ENCODE assay signal across 8 cellular contexts in genomic region chr17:19744922-19745757, GRCh38. TPM values are rescaled to one million over a fixed set of nuclear protein-coding genes. Genes with fewer than 3 reads are reported as not detected.
A peak's percentile ranks its signal among the peaks of the same experiment; 100 is the strongest.
DNase-seq lines count a peak whose midpoint lies in the region; ATAC-seq and TF ChIP-seq lines count a peak whose summit lies in the region.

No MANE protein-coding gene starts in this region.

- H3K9me3 ChIP-seq in lung (ENCODE audit: control insufficient read depth in 2 of 2, insufficient read depth in 1 of 2, low read length in 1 of 2), result no peaks in the 10 kb centered on the region

- no peaks in the 10 kb centered on the region for H3K27me3 ChIP-seq in lung (ENCODE audit: control insufficient read depth, insufficient read depth)

- peaks cover 5% of the 10 kb centered on the region for H3K27me3 Mint-ChIP-seq in activated CD8-positive, alpha-beta T cell treated with anti-CD3 and anti-CD28 coated beads, Interleukin-2, amount 10 ng/mL, durations not matched to agents 7 days and 5 days (ENCODE audit: low read depth)

- TF ChIP-seq CTCF in 22Rv1 (IDR thresholded peaks at IDR 0.05) (peak; percentile 97), lung (IDR thresholded peaks at IDR 0.05; ENCODE audit: control extremely low read depth, extremely low read depth) (peak; percentile 88)

- H3K4me3 Mint-ChIP-seq in activated CD8-positive, alpha-beta T cell treated with anti-CD3 and anti-CD28 coated beads, Interleukin-2, amount 10 ng/mL, durations not matched to agents 7 days and 5 days, result peak overlapping the region; percentile 64

- no peaks in the 10 kb centered on the region for H3K36me3 ChIP-seq in lung (ENCODE audit: control insufficient read depth in 2 of 2, insufficient read depth in 2 of 2, low read length in 2 of 2)

- H3K36me3 Mint-ChIP-seq in activated CD8-positive, alpha-beta T cell treated with anti-CD3 and anti-CD28 coated beads, Interleukin-2, amount 10 ng/mL, durations not matched to agents 7 days and 5 days (ENCODE audit: low read depth), result no peaks in the 10 kb centered on the region

- DNase-seq in NCI-H2196 treated with DMSO at 0.1 percent for 48 hours (lab: John Stamatoyannopoulos, UW; ENCODE audit: unreplicated experiment) (peak; percentile 5), lung (ENCODE audit: low spot score) (peak; percentile 89)
- DNase-seq in activated CD8-positive, alpha-beta T cell treated with anti-CD3 and anti-CD28 coated beads, Interleukin-2, amount 10 ng/mL, durations not matched to agents 7 days and 5 days, result peak; percentile 91
- peak; percentile 81 for DNase-seq in effector CD4-positive, alpha-beta T cell
- DNase-seq in stimulated activated CD4-positive, alpha-beta T cell treated with anti-CD3 and anti-CD28 coated beads, Interleukin-4, amount 100 ng/mL, for 48 hours (ENCODE audit: low read depth in 2 of 2), result peak; percentile 83 to 93

- peak; percentile 49 for ATAC-seq in GM19043 (IDR thresholded peaks at IDR 0.05; ENCODE audit: low read depth, unreplicated experiment)
- peak; percentile 94 for ATAC-seq in activated CD8-positive, alpha-beta T cell treated with anti-CD3 and anti-CD28 coated beads, Interleukin-2, amount 10 ng/mL, durations not matched to agents 7 days and 5 days
- peak; percentile 80 for ATAC-seq in lung (ENCODE audit: insufficient read depth, low FRiP score)
- ATAC-seq in GM18498 (IDR thresholded peaks at IDR 0.05; ENCODE audit: unreplicated experiment), result no peak

- peak overlapping the region; percentile 15 for H3K4me3 ChIP-seq in lung

- POLR2A ChIA-PET in activated CD8-positive, alpha-beta T cell treated with anti-CD3 and anti-CD28 coated beads, Interleukin-2, amount 10 ng/mL, durations not matched to agents 7 days and 5 days (lab: Charles Lee), result interaction anchor here (0.6 kb wide), 1 partner anchor 18 kb away, joined by 5 read pairs; no protein-coding TSS in a partner anchor

- peaks cover 0 to 3% of the 10 kb centered on the region in 2 donors for H3K4me1 ChIP-seq in lung (ENCODE audit: control insufficient read depth in 2 of 2, insufficient read depth in 2 of 2, low read length in 2 of 2)

- H3K4me1 Mint-ChIP-seq in activated CD8-positive, alpha-beta T cell treated with anti-CD3 and anti-CD28 coated beads, Interleukin-2, amount 10 ng/mL, durations not matched to agents 7 days and 5 days (ENCODE audit: low read depth), result peaks cover 8% of the 10 kb centered on the region

- H3K9me3 Mint-ChIP-seq in activated CD8-positive, alpha-beta T cell treated with anti-CD3 and anti-CD28 coated beads, Interleukin-2, amount 10 ng/mL, durations not matched to agents 7 days and 5 days (ENCODE audit: insufficient read depth), result no peaks in the 10 kb centered on the region

- CTCF ChIA-PET in activated CD8-positive, alpha-beta T cell treated with anti-CD3 and anti-CD28 coated beads, Interleukin-2, amount 10 ng/mL, durations not matched to agents 7 days and 5 days (lab: Charles Lee), result interaction anchor here (0.5 to 2.7 kb wide), 33 partner anchors 8 to 382 kb away, joined by 3 to 18 read pairs (median 3); partner anchors contain the start of genes ALDH3A2 and B9D1

- no peak overlapping the region for H3K27ac ChIP-seq in 22Rv1
- no peak overlapping the region for H3K27ac ChIP-seq in lung (ENCODE audit: low read depth in 1 of 2, low read length in 1 of 2)

- 25 to 40% methylated on average over 39 to 50 of the region's 50 CpGs for WGBS in lung, 2 donors

- no peak overlapping the region for H3K27ac Mint-ChIP-seq in activated CD8-positive, alpha-beta T cell treated with anti-CD3 and anti-CD28 coated beads, Interleukin-2, amount 10 ng/mL, durations not matched to agents 7 days and 5 days

RNA-seq across cellular contexts. Expression of gene ALDH3A1, which starts 3.0 kb away (rescaled TPM):
- not detected for total RNA-seq in activated CD8-positive, alpha-beta T cell treated with anti-CD3 and anti-CD28 coated beads, Interleukin-2, amount 10 ng/mL, durations not matched to agents 7 days and 5 days
- 1 to 10 TPM; 1.5 to 5.6 TPM for total RNA-seq in lung
- 10 to 100 TPM; 21.6 to 44.2 TPM for polyA plus RNA-seq in lung

RNA-seq across cellular contexts. Expression of gene SLC47A2, which starts 28.8 kb away (rescaled TPM):
- total RNA-seq in activated CD8-positive, alpha-beta T cell treated with anti-CD3 and anti-CD28 coated beads, Interleukin-2, amount 10 ng/mL, durations not matched to agents 7 days and 5 days, result not detected
- total RNA-seq in lung, result under 1 TPM in 1 of 2 donors, not detected in 1; 0.18 TPM
- under 1 TPM; 0.02 to 0.06 TPM for polyA plus RNA-seq in lung

Comparison
In these comparisons a context has a peak if more than half of its experiments do, and no peak if none do; other contexts are left out.
1. DNase-seq: peak in every context shown above with its lines; median percentile 91 in activated CD8-positive, alpha-beta T cell treated with anti-CD3 and anti-CD28 coated beads, Interleukin-2, amount 10 ng/mL, durations not matched to agents 7 days and 5 days; 89 in lung; 88 in stimulated activated CD4-positive, alpha-beta T cell treated with anti-CD3 and anti-CD28 coated beads, Interleukin-4, amount 100 ng/mL, for 48 hours; 81 in effector CD4-positive, alpha-beta T cell; 5 in NCI-H2196 treated with DMSO at 0.1 percent for 48 hours.